Comparison of ENCODE assay signal across 24 cellular contexts in genomic region chr10:6067457-6067856, GRCh38. TPM values are rescaled to one million over a fixed set of nuclear protein-coding genes. Genes with fewer than 3 reads are reported as not detected.
A peak's percentile ranks its signal among the peaks of the same experiment; 100 is the strongest.
DNase-seq lines count a peak whose midpoint lies in the region; ATAC-seq and TF ChIP-seq lines count a peak whose summit lies in the region.
"Had no signal": no experiment of that assay in that cellular context is flagged by ENCODE, and none has a peak within 500 bp of the region (broad histone marks: within the 10 kb centered on the region; RNA-seq: fewer than 3 reads in every experiment).

No MANE protein-coding gene starts in this region.

- H3K9me3 ChIP-seq in OCI-LY7 (ENCODE audit: low read length): no peaks in the 10 kb centered on the region
- H3K9me3 ChIP-seq: heart left ventricle, psoas muscle had no signal

- no peaks in the 10 kb centered on the region for H4K20me1 ChIP-seq in OCI-LY7 (ENCODE audit: insufficient read depth, low read length)

- H3K4me1 ChIP-seq in OCI-LY7 (ENCODE audit: insufficient read depth, low read length, poor library complexity, severe bottlenecking): peaks cover 79% of the 10 kb centered on the region
- H3K4me1 ChIP-seq: psoas muscle had no signal

- no peak for ATAC-seq in activated naive CD4-positive, alpha-beta T cell treated with anti-CD3 and anti-CD28 coated beads, Interleukin-2, amount 50 U/mL, for 72 hours
- ATAC-seq in stimulated activated naive CD8-positive, alpha-beta T cell treated with anti-CD3 and anti-CD28 coated beads, Interleukin-15, Interleukin-2, amounts not matched to agents 100 U/mL and 50 U/mL, for 24 hours: no peak
- ATAC-seq in GM18909 (IDR thresholded peaks at IDR 0.05; ENCODE audit: poor library complexity, unreplicated experiment): no peak
- ATAC-seq: heart left ventricle, K562, Panc1, psoas muscle had no signal

- peak overlapping the region; percentile 72 to 96 for H3K27ac Mint-ChIP-seq in activated naive CD4-positive, alpha-beta T cell treated with anti-CD3 and anti-CD28 coated beads, Interleukin-2, amount 50 U/mL, for 72 hours
- H3K27ac Mint-ChIP-seq in activated naive CD4-positive, alpha-beta T cell treated with anti-CD3 and anti-CD28 coated beads for 36 hours: no peak overlapping the region
- H3K27ac Mint-ChIP-seq in activated naive CD8-positive, alpha-beta T cell: peak overlapping the region; percentile 82
- H3K27ac Mint-ChIP-seq: type B pancreatic cell had no signal

- peak overlapping the region; percentile 98 for H3K27ac ChIP-seq in OCI-LY7 (ENCODE audit: low read depth, low read length, poor library complexity, severe bottlenecking)
- H3K27ac ChIP-seq: psoas muscle had no signal

- TF ChIP-seq CTCF in OCI-LY7 (conservative IDR thresholded peaks at IDR 0.05; ENCODE audit: low read length): no peak

- H3K79me2 ChIP-seq in OCI-LY7 (ENCODE audit: insufficient read depth, low read depth, low read length): no peaks in the 10 kb centered on the region

- H3K4me3 ChIP-seq in OCI-LY7 (ENCODE audit: low read depth, low read length, poor library complexity, severe bottlenecking): no peak overlapping the region
- H3K4me3 ChIP-seq: heart left ventricle, K562, psoas muscle had no signal

- BruUV-seq in OCI-LY7 (replicated peaks; lab: Mats Ljungman, UMichigan): no TSS peak

- no peaks in the 10 kb centered on the region for H3K9me2 ChIP-seq in OCI-LY7 (ENCODE audit: insufficient read depth, low read length)

- H3K36me3 ChIP-seq in OCI-LY7 (ENCODE audit: insufficient read depth, low read length): no peaks in the 10 kb centered on the region
- H3K36me3 ChIP-seq: heart left ventricle had no signal

- intact Hi-C loops in activated naive CD4-positive, alpha-beta T cell treated with anti-CD3 and anti-CD28 coated beads for 36 hours (cut with micrococcal nuclease): no loop called here
- intact Hi-C loops in OCI-LY7 (cut with micrococcal nuclease; ENCODE audit: unreplicated experiment): loop anchor here (10.0 kb wide), 1 partner anchor 373 kb away; no protein-coding TSS in a partner anchor

- peaks cover 80% of the 10 kb centered on the region for H3K4me1 Mint-ChIP-seq in activated naive CD4-positive, alpha-beta T cell treated with anti-CD3 and anti-CD28 coated beads for 36 hours (ENCODE audit: low read depth)
- peaks cover 86% of the 10 kb centered on the region for H3K4me1 Mint-ChIP-seq in activated naive CD8-positive, alpha-beta T cell (ENCODE audit: low read depth)
- H3K4me1 Mint-ChIP-seq: neural crest cell had no signal

- H3K27me3 Mint-ChIP-seq in activated naive CD4-positive, alpha-beta T cell treated with anti-CD3 and anti-CD28 coated beads for 36 hours (ENCODE audit: low read depth): no peaks in the 10 kb centered on the region
- H3K27me3 Mint-ChIP-seq in activated naive CD8-positive, alpha-beta T cell: no peaks in the 10 kb centered on the region

- no peak overlapping the region for H3K4me3 Mint-ChIP-seq in activated naive CD4-positive, alpha-beta T cell treated with anti-CD3 and anti-CD28 coated beads for 36 hours
- H3K4me3 Mint-ChIP-seq in activated naive CD8-positive, alpha-beta T cell: peak overlapping the region; percentile 76
- H3K4me3 Mint-ChIP-seq: neural crest cell, type B pancreatic cell had no signal

- DNase-seq in activated naive CD4-positive, alpha-beta T cell treated with anti-CD3 and anti-CD28 coated beads, Interleukin-2, amount 50 U/mL, for 72 hours (ENCODE audit: low spot score in 2 of 2): peak in 1 of 2 donors; percentile 4
- no peak for DNase-seq in activated naive CD4-positive, alpha-beta T cell treated with anti-CD3 and anti-CD28 coated beads for 36 hours
- DNase-seq in OCI-LY7 (ENCODE audit: low spot score) (no peak), ureter (ENCODE audit: low spot score) (no peak), NCI-H526 (lab: John Stamatoyannopoulos, UW) (no peak)
- peak; percentile 3 for DNase-seq in stimulated activated naive CD8-positive, alpha-beta T cell treated with anti-CD3 and anti-CD28 coated beads, Interleukin-15, Interleukin-2, amounts not matched to agents 100 U/mL and 50 U/mL, for 24 hours
- DNase-seq: anterior cingulate cortex; DMS79; H7; heart left ventricle; NCI-H187 treated with DMSO at 0.1 percent for 48 hours; NCI-H226; psoas muscle; stimulated activated CD4-positive, alpha-beta T cell treated with anti-CD3 and anti-CD28 coated beads, Interleukin-2, amount 100 ng/mL, for 24 hours; T1000 had no signal

- CTCF ChIA-PET in activated naive CD4-positive, alpha-beta T cell treated with anti-CD3 and anti-CD28 coated beads for 36 hours (lab: Charles Lee): interaction anchor here (1.0 to 3.0 kb wide), 5 partner anchors 10 to 437 kb away, joined by 3 to 27 read pairs (median 4); no protein-coding TSS in a partner anchor
- CTCF ChIA-PET in OCI-LY7 (lab: Charles Lee; ENCODE audit: unreplicated experiment): interaction anchor here (0.6 to 1.4 kb wide), 2 partner anchors 11 to 86 kb away, joined by 3 to 4 read pairs; no protein-coding TSS in a partner anchor

- peak overlapping the region; percentile 69; the same call in 1 of the 2 replicates for H2AFZ ChIP-seq in OCI-LY7 (ENCODE audit: low read length)

- H3K4me2 ChIP-seq in OCI-LY7 (ENCODE audit: low read length): peak overlapping the region; percentile 85

- H3K36me3 Mint-ChIP-seq in activated naive CD4-positive, alpha-beta T cell treated with anti-CD3 and anti-CD28 coated beads, Interleukin-2, amount 50 U/mL, for 72 hours: peaks cover 9 to 19% of the 10 kb centered on the region in 2 donors
- no peaks in the 10 kb centered on the region for H3K36me3 Mint-ChIP-seq in activated naive CD4-positive, alpha-beta T cell treated with anti-CD3 and anti-CD28 coated beads for 36 hours (ENCODE audit: low read depth)
- H3K36me3 Mint-ChIP-seq in activated naive CD8-positive, alpha-beta T cell: no peaks in the 10 kb centered on the region
- H3K36me3 Mint-ChIP-seq: type B pancreatic cell had no signal

- H3K9me3 Mint-ChIP-seq in activated naive CD4-positive, alpha-beta T cell treated with anti-CD3 and anti-CD28 coated beads, Interleukin-2, amount 50 U/mL, for 72 hours: peaks cover 0 to 4% of the 10 kb centered on the region in 2 donors
- peaks cover 3% of the 10 kb centered on the region for H3K9me3 Mint-ChIP-seq in activated naive CD4-positive, alpha-beta T cell treated with anti-CD3 and anti-CD28 coated beads for 36 hours
- no peaks in the 10 kb centered on the region for H3K9me3 Mint-ChIP-seq in activated naive CD8-positive, alpha-beta T cell (ENCODE audit: low read depth)
- H3K9me3 Mint-ChIP-seq: neural crest cell, type B pancreatic cell had no signal

- POLR2A ChIA-PET in OCI-LY7 (lab: Charles Lee): interaction anchor here (0.7 to 9.0 kb wide), 10 partner anchors 10 to 851 kb away, joined by 3 to 110 read pairs (median 6); no protein-coding TSS in a partner anchor

RNA-seq across cellular contexts. Expression of gene IL2RA, which starts 5.3 kb away (rescaled TPM):
- 100 to 1,000 TPM; 531 to 706 TPM for total RNA-seq in activated naive CD4-positive, alpha-beta T cell treated with anti-CD3 and anti-CD28 coated beads, Interleukin-2, amount 50 U/mL, for 72 hours
- total RNA-seq in activated naive CD4-positive, alpha-beta T cell treated with anti-CD3 and anti-CD28 coated beads for 36 hours: 100 to 1,000 TPM; 443 to 471 TPM
- total RNA-seq in OCI-LY7 (2014; rRNA removed; shearing (Covaris generic)): 24.0 and 24.3 TPM in 2 replicates
- total RNA-seq in OCI-LY7 (2022): 22.3 and 27.5 TPM in 2 replicates
- total RNA-seq in ureter: 2.2 TPM
- total RNA-seq: dermis microvascular lymphatic vessel endothelial cell, H7, neural crest cell, SK-MEL-5, skeletal muscle tissue had no signal

RNA-seq across cellular contexts. Expression of gene RBM17, which starts 21.4 kb away (rescaled TPM):
- total RNA-seq in activated naive CD4-positive, alpha-beta T cell treated with anti-CD3 and anti-CD28 coated beads, Interleukin-2, amount 50 U/mL, for 72 hours: 100 to 1,000 TPM; 141 to 227 TPM
- 100 to 1,000 TPM; 157 to 162 TPM for total RNA-seq in activated naive CD4-positive, alpha-beta T cell treated with anti-CD3 and anti-CD28 coated beads for 36 hours
- 103 and 152 TPM in 2 replicates for total RNA-seq in OCI-LY7 (2014; rRNA removed; shearing (Covaris generic))
- total RNA-seq in OCI-LY7 (2022) (248 and 266 TPM in 2 replicates), ureter (106 TPM)

Comparison
In these comparisons a context has a peak if more than half of its experiments do, and no peak if none do; other contexts are left out.
1. RNA of gene IL2RA, which starts 5.3 kb away (total RNA-seq): 531 to 706 TPM in activated naive CD4-positive, alpha-beta T cell treated with anti-CD3 and anti-CD28 coated beads, Interleukin-2, amount 50 U/mL, for 72 hours and 443 to 471 TPM in activated naive CD4-positive, alpha-beta T cell treated with anti-CD3 and anti-CD28 coated beads for 36 hours; 22.3 to 27.5 TPM in OCI-LY7 and 2.2 TPM in ureter (single experiment); every median in the first group is over 10 times any median in the second.